ENCODE assay signal across 8 cellular contexts in genomic region chr11:47248664-47249377, GRCh38. TPM values are rescaled to one million over a fixed set of nuclear protein-coding genes. Genes with fewer than 3 reads are reported as not detected.
DNase-seq lines count a peak whose midpoint lies in the region; ATAC-seq and TF ChIP-seq lines count a peak whose summit lies in the region.

Gene ACP2, minus strand, starts transcription at chr11:47248814. Its CDS starts 25 bp downstream, at chr11:47248789.

- H2AFZ ChIP-seq in GM23338 (peak within 1 kb of the TSS; percentile 100), neuron (ENCODE audit: low read depth, low read length) (peak within 1 kb of the TSS; percentile 31)

- H3K27me3 ChIP-seq in GM23338 (ENCODE audit: insufficient read depth) (no peaks in the 10 kb centered on the region), neuron (ENCODE audit: insufficient read depth, low read length) (no peaks in the 10 kb centered on the region)

- peak within 1 kb of the TSS; percentile 95 for H3K27ac ChIP-seq in GM23338 (ENCODE audit: low read depth)

- peaks cover 15% of the 10 kb centered on the region for H3K27me3 Mint-ChIP-seq in GM23338 (ENCODE audit: insufficient read depth, low read depth, poor library complexity)

- peaks cover 19% of the 10 kb centered on the region for H3K79me2 ChIP-seq in GM23338 (replicated peaks; ENCODE audit: insufficient read depth)

- peak within 1 kb of the TSS; percentile 99 for H3K4me3 Mint-ChIP-seq in GM23338

- no peaks in the 10 kb centered on the region; the same call in none of the 2 replicates for H3K36me3 ChIP-seq in ES-I3 (ENCODE audit: insufficient read depth, low read length)
- H3K36me3 ChIP-seq in GM23338 (ENCODE audit: insufficient read depth) = no peaks in the 10 kb centered on the region
- H3K36me3 ChIP-seq in neuron (ENCODE audit: insufficient read depth, low read length) = peaks cover 27% of the 10 kb centered on the region

- H3K9me3 ChIP-seq in ES-I3 (ENCODE audit: control insufficient read depth, insufficient read depth, low read length) (no peaks in the 10 kb centered on the region), neuron (ENCODE audit: low read length) (no peaks in the 10 kb centered on the region)

- H3K4me1 ChIP-seq in ES-I3 (ENCODE audit: insufficient read depth, low read length) = no peaks in the 10 kb centered on the region; the same call in 1 of the 2 replicates
- H3K4me1 ChIP-seq in GM23338 (ENCODE audit: insufficient read depth) = peaks cover 10% of the 10 kb centered on the region
- H3K4me1 ChIP-seq in neuron (ENCODE audit: insufficient read depth, low read length) = peaks cover 17% of the 10 kb centered on the region

- H3F3A ChIP-seq in GM23338 (replicated peaks; ENCODE audit: low read depth) = no peaks in the 10 kb centered on the region

- ATAC-seq in GM23338 = peak; percentile 95

- no peaks in the 10 kb centered on the region for H3K9me2 ChIP-seq in GM23338 (ENCODE audit: insufficient read depth)

- DNase-seq in GM23338 (ENCODE audit: low spot score) (peak; percentile 96), Kasumi-1 (lab: John Stamatoyannopoulos, UW) (peak; percentile 71 to 88), SHP77 (lab: John Stamatoyannopoulos, UW) (peak; percentile 89 to 93), activated gamma-delta T cell (lab: John Stamatoyannopoulos, UW) (peak; percentile 63), foreskin fibroblast (peak; percentile 86 to 95)

- peaks cover 11% of the 10 kb centered on the region for H3K4me1 Mint-ChIP-seq in GM23338

- H3K4me3 ChIP-seq in GM23338 = peak within 1 kb of the TSS; percentile 99
- peak within 1 kb of the TSS; percentile 94 to 98 for H3K4me3 ChIP-seq in foreskin fibroblast (ENCODE audit: low read depth in 1 of 2, low read length in 2 of 2)
- peak within 1 kb of the TSS; percentile 70 for H3K4me3 ChIP-seq in neuron (ENCODE audit: low read length)

- H4K20me1 ChIP-seq in GM23338 (replicated peaks; ENCODE audit: insufficient read depth) = no peaks in the 10 kb centered on the region

- H3K27ac Mint-ChIP-seq in GM23338 = peak within 1 kb of the TSS; percentile 100

- peak within 1 kb of the TSS; percentile 85 for H3K9ac ChIP-seq in ES-I3 (ENCODE audit: low read depth, low read length)

- no peaks in the 10 kb centered on the region for H3K9me3 Mint-ChIP-seq in GM23338

- H3K36me3 Mint-ChIP-seq in GM23338 (ENCODE audit: low read depth) = peaks cover 24% of the 10 kb centered on the region

- peak in 1 of 2 experiments; percentile 47; a peak in 3 of 4 replicates for TF ChIP-seq CTCF in GM23338 (conservative IDR thresholded peaks at IDR 0.05; ENCODE audit: low read depth in 2 of 2)
- TF ChIP-seq CTCF in foreskin fibroblast (IDR thresholded peaks at IDR 0.05; ENCODE audit: low read depth, low read length) = no peak
- no peak for TF ChIP-seq CTCF in subcutaneous adipose tissue (IDR thresholded peaks at IDR 0.05; ENCODE audit: low read depth)

- peak within 1 kb of the TSS; percentile 99 for H3K4me2 ChIP-seq in GM23338

TF ChIP-seq in GM23338, 12 proteins besides CTCF, POLR2A, EP300 and RAD21 (continues in another document):
- TF ChIP-seq NANOG (IDR thresholded peaks at IDR 0.05; ENCODE audit: borderline replicate concordance) (no peak), ZNF462 (CRISPR knock-in tag; IDR thresholded peaks at IDR 0.05) (no peak), JUNB (IDR thresholded peaks at IDR 0.05; ENCODE audit: unreplicated experiment) (no peak), ZNF331 (CRISPR knock-in tag; IDR thresholded peaks at IDR 0.05; ENCODE audit: low read depth) (no peak), STAT1 (IDR thresholded peaks at IDR 0.05; ENCODE audit: unreplicated experiment) (no peak), POLR2AphosphoS5 (IDR thresholded peaks at IDR 0.05; ENCODE audit: low read depth) (peak; percentile 96), EZH2phosphoT487 (IDR thresholded peaks at IDR 0.05; ENCODE audit: unreplicated experiment) (no peak), ZNF114 (CRISPR knock-in tag; IDR thresholded peaks at IDR 0.05) (peak; percentile 74; the same call in 1 of the 2 replicates), CREB1 (CRISPR knock-in tag; IDR thresholded peaks at IDR 0.05; ENCODE audit: low read depth) (peak; percentile 84), EZH2 (IDR thresholded peaks at IDR 0.05; ENCODE audit: low read depth, unreplicated experiment) (no peak), REST (IDR thresholded peaks at IDR 0.05; ENCODE audit: unreplicated experiment) (no peak)

RNA-seq across cellular contexts. Expression of gene ACP2, which starts in this region (rescaled TPM):
- total RNA-seq in GM23338 (2014; rRNA removed; shearing (Covaris generic)) = 32.1 and 33.5 TPM in 2 replicates
- 5.6 and 7.3 TPM in 2 replicates for polyA plus RNA-seq in GM23338 (2016; fragmentation: Nextera tagmentation; extraction: Ambion mirVana)
- total RNA-seq in subcutaneous adipose tissue = 100 to 1,000 TPM in 1 of 4 donors, 10 to 100 TPM in 3; 30.7 to 116 (median 42.3) TPM

Comparison
In these comparisons a context has a peak if more than half of its experiments do, and no peak if none do; other contexts are left out.
1. Peak in every context shown above with its lines: DNase-seq, ATAC-seq, H3K4me3 ChIP-seq and H3K27ac ChIP-seq.